Comparison of ENCODE assay signal across 8 cellular contexts in the genomic region with DNA sequence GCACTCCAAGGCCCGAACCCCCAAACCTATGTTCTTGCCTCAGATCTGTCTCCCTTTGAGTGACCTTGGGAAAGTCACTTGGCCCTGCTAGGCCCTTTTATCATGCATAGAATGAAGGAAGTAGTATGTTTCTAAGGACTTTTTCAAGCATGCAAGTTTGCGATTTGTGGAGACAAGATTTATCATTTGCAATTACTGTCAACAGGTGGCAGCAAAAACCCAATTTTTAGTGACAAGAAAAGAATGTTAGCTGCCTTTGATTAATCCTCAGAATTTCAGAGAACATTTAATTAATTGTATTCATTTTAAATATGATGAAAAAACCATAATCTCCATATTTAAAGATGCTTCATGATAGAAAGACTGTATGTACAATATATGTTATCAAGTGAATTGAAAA. TPM values are rescaled to one million over a fixed set of nuclear protein-coding genes. Genes with fewer than 3 reads are reported as not detected.
A peak's percentile ranks its signal among the peaks of the same experiment; 100 is the strongest.
DNase-seq lines count a peak whose midpoint lies in the region; ATAC-seq, FAIRE-seq and TF ChIP-seq lines count a peak whose summit lies in the region.

No MANE protein-coding gene starts in this region.

- peaks cover 6% of the 10 kb centered on the region for H3K4me1 Mint-ChIP-seq in activated T-helper 2 cell treated with anti-CD3 and anti-CD28 coated beads, Interferon-gamma antibody, Interleukin-2, Interleukin-4, amounts not matched to agents 10 μg/mL and 5 μg/mL and 100 μg/mL, durations not matched to agents 14 hours and 24 hours and 36 hours (ENCODE audit: low read depth)
- H3K4me1 Mint-ChIP-seq in activated T-cell treated with anti-CD3 and anti-CD28 coated beads, Interleukin-2, amount 50 U/mL, for 4 hours (ENCODE audit: low read depth), result no peaks in the 10 kb centered on the region

- H3K27me3 ChIP-seq in A673 (replicated peaks; ENCODE audit: insufficient read depth, low read depth, low read length, poor library complexity) (no peaks in the 10 kb centered on the region), keratinocyte (ENCODE audit: control insufficient read depth, extremely low read depth, insufficient read depth, low read length) (no peaks in the 10 kb centered on the region)

- peaks cover 13% of the 10 kb centered on the region for H3K4me1 ChIP-seq in A673 (ENCODE audit: insufficient read depth, low read length, poor library complexity, severe bottlenecking)
- H3K4me1 ChIP-seq in keratinocyte (ENCODE audit: control insufficient read depth, extremely low read depth, insufficient read depth, low read length), result peaks cover 25% of the 10 kb centered on the region

- H3K27ac Mint-ChIP-seq in activated T-helper 2 cell treated with anti-CD3 and anti-CD28 coated beads, Interferon-gamma antibody, Interleukin-2, Interleukin-4, amounts not matched to agents 10 μg/mL and 5 μg/mL and 100 μg/mL, durations not matched to agents 14 hours and 24 hours and 36 hours, result no peak overlapping the region

- intact Hi-C loops in A673 (cut with micrococcal nuclease; ENCODE audit: unreplicated experiment), result loop anchor here (5.0 to 10.0 kb wide), 3 partner anchors 301 to 874 kb away; no protein-coding TSS in a partner anchor
- intact Hi-C loops in activated T-helper 2 cell treated with anti-CD3 and anti-CD28 coated beads, Interferon-gamma antibody, Interleukin-2, Interleukin-4, amounts not matched to agents 10 μg/mL and 5 μg/mL and 100 μg/mL, durations not matched to agents 14 hours and 24 hours and 36 hours (cut with micrococcal nuclease), result loop anchor here (1.0 to 10.0 kb wide), 7 partner anchors 51 to 870 kb away; partner anchors contain the start of gene PRDM1

- H4K20me1 ChIP-seq in keratinocyte (ENCODE audit: control insufficient read depth, extremely low read depth, insufficient read depth, low read length), result no peaks in the 10 kb centered on the region

- no peaks in the 10 kb centered on the region for H3K36me3 ChIP-seq in A673 (ENCODE audit: insufficient read depth, low read length, poor library complexity, severe bottlenecking)
- H3K36me3 ChIP-seq in keratinocyte (ENCODE audit: control insufficient read depth in 2 of 2, extremely low read depth in 1 of 2, insufficient read depth in 2 of 2, low read length in 2 of 2), result no peaks in the 10 kb centered on the region

- H3K9me3 Mint-ChIP-seq in activated T-helper 2 cell treated with anti-CD3 and anti-CD28 coated beads, Interferon-gamma antibody, Interleukin-2, Interleukin-4, amounts not matched to agents 10 μg/mL and 5 μg/mL and 100 μg/mL, durations not matched to agents 14 hours and 24 hours and 36 hours, result no peaks in the 10 kb centered on the region
- no peaks in the 10 kb centered on the region for H3K9me3 Mint-ChIP-seq in activated T-cell treated with anti-CD3 and anti-CD28 coated beads, Interleukin-2, amount 50 U/mL, for 4 hours

- POLR2A ChIA-PET in A673 (lab: Charles Lee; ENCODE audit: low non-redundant PET), result no interaction called here

- H3K79me2 ChIP-seq in keratinocyte (ENCODE audit: control insufficient read depth, insufficient read depth, low read length), result no peaks in the 10 kb centered on the region

- TF ChIP-seq CTCF in A673 (conservative IDR thresholded peaks at IDR 0.05; ENCODE audit: low read depth, low read length), result peak; percentile 71
- peak in 2 of 3 experiments; percentile 13 to 42 for TF ChIP-seq CTCF in keratinocyte (optimal IDR thresholded peaks at IDR 0.05 in 1 of 3, IDR thresholded peaks at IDR 0.05 in 1 of 3, conservative IDR thresholded peaks at IDR 0.05 in 1 of 3; ENCODE audit: extremely low read depth in 1 of 3, insufficient read depth in 2 of 3, low read length in 3 of 3)

- H3K9me3 ChIP-seq in A673 (ENCODE audit: low read depth, low read length, poor library complexity, severe bottlenecking) (no peaks in the 10 kb centered on the region), keratinocyte (ENCODE audit: control insufficient read depth, low read depth, low read length) (no peaks in the 10 kb centered on the region)

- H3K27me3 Mint-ChIP-seq in activated T-helper 2 cell treated with anti-CD3 and anti-CD28 coated beads, Interferon-gamma antibody, Interleukin-2, Interleukin-4, amounts not matched to agents 10 μg/mL and 5 μg/mL and 100 μg/mL, durations not matched to agents 14 hours and 24 hours and 36 hours (ENCODE audit: low read depth), result peaks cover 26% of the 10 kb centered on the region
- peaks cover 4% of the 10 kb centered on the region for H3K27me3 Mint-ChIP-seq in activated T-cell treated with anti-CD3 and anti-CD28 coated beads, Interleukin-2, amount 50 U/mL, for 4 hours (ENCODE audit: low read depth)

- CTCF ChIA-PET in A673 (lab: Charles Lee), result interaction anchor here (0.5 to 0.7 kb wide), 4 partner anchors 348 to 1322 kb away, joined by 3 to 5 read pairs (median 4); no protein-coding TSS in a partner anchor

- H3K4me2 ChIP-seq in keratinocyte (ENCODE audit: control insufficient read depth, extremely low read depth, insufficient read depth, low read depth, low read length), result no peak overlapping the region

- BruUV-seq in A673 (replicated peaks; lab: Mats Ljungman, UMichigan), result no TSS peak

- ATAC-seq in activated T-cell treated with anti-CD3 and anti-CD28 coated beads, Interleukin-2, amount 50 U/mL, for 4 hours, result no peak

- dilution Hi-C loops in keratinocyte (cut with MboI; ENCODE audit: extremely low pct_ligation_motif_present, low sequenced_read_pairs), result no loop called here

- DNase-seq in A673 (ENCODE audit: low spot score) (peak; percentile 60), ELR (ENCODE audit: low read depth) (peak; percentile 78), NCI-H1694 (lab: John Stamatoyannopoulos, UW) (peak; percentile 24), amniotic epithelial cell (ENCODE audit: low read depth) (peak; percentile 47), keratinocyte (ENCODE audit: low read depth, low spot score) (no peak)
- no peak for DNase-seq in activated T-helper 2 cell treated with anti-CD3 and anti-CD28 coated beads, Interferon-gamma antibody, Interleukin-2, Interleukin-4, amounts not matched to agents 10 μg/mL and 5 μg/mL and 100 μg/mL, durations not matched to agents 14 hours and 24 hours and 36 hours (ENCODE audit: low spot score)
- DNase-seq in activated T-cell treated with anti-CD3 and anti-CD28 coated beads, Interleukin-2, amount 50 U/mL, for 4 hours, result no peak
- DNase-seq in activated CD8-positive, alpha-beta memory T cell treated with anti-CD3 and anti-CD28 coated beads, Interleukin-2, amount 50 U/mL, for 48 hours, result no peak

- H3K9me1 ChIP-seq in keratinocyte (ENCODE audit: control insufficient read depth, extremely low read depth, insufficient read depth, low read length), result no peaks in the 10 kb centered on the region

- H3K4me3 Mint-ChIP-seq in activated T-helper 2 cell treated with anti-CD3 and anti-CD28 coated beads, Interferon-gamma antibody, Interleukin-2, Interleukin-4, amounts not matched to agents 10 μg/mL and 5 μg/mL and 100 μg/mL, durations not matched to agents 14 hours and 24 hours and 36 hours (ENCODE audit: low read depth), result no peak overlapping the region
- H3K4me3 Mint-ChIP-seq in activated T-cell treated with anti-CD3 and anti-CD28 coated beads, Interleukin-2, amount 50 U/mL, for 4 hours, result no peak overlapping the region

- no peak overlapping the region for H2AFZ ChIP-seq in keratinocyte (ENCODE audit: control insufficient read depth, low read length)

- H3K27ac ChIP-seq in A673 (ENCODE audit: low read depth, low read length, poor library complexity, severe bottlenecking), result no peak overlapping the region
- H3K27ac ChIP-seq in keratinocyte (ENCODE audit: control insufficient read depth, insufficient read depth, low read length), result no peak overlapping the region

- FAIRE-seq in keratinocyte (lab: Jason Lieb, UNC), result peak; percentile 82

- H3K9ac ChIP-seq in keratinocyte (ENCODE audit: control insufficient read depth, extremely low read depth, insufficient read depth, low read length), result no peak overlapping the region

- H3K4me3 ChIP-seq in A673 (ENCODE audit: low read depth, low read length, poor library complexity, severe bottlenecking) (no peak overlapping the region), keratinocyte (ENCODE audit: control insufficient read depth in 2 of 3, extremely low read depth in 1 of 3, insufficient read depth in 2 of 3, low read depth in 1 of 3, low read length in 3 of 3) (no peak overlapping the region)

- no peaks in the 10 kb centered on the region for H3K36me3 Mint-ChIP-seq in activated T-helper 2 cell treated with anti-CD3 and anti-CD28 coated beads, Interferon-gamma antibody, Interleukin-2, Interleukin-4, amounts not matched to agents 10 μg/mL and 5 μg/mL and 100 μg/mL, durations not matched to agents 14 hours and 24 hours and 36 hours (ENCODE audit: low read depth)
- no peaks in the 10 kb centered on the region for H3K36me3 Mint-ChIP-seq in activated T-cell treated with anti-CD3 and anti-CD28 coated beads, Interleukin-2, amount 50 U/mL, for 4 hours (ENCODE audit: insufficient read depth)

RNA-seq across cellular contexts. Expression of gene PREP, which starts 28.3 kb away (rescaled TPM):
- total RNA-seq in A673 (2021), result 34.1 and 35.5 TPM in 2 replicates
- 34.5 to 75.6 TPM (median 48.3 TPM) in 3 replicates for polyA plus RNA-seq in keratinocyte
- polyA plus RNA-seq in keratinocyte (2011; ENCODE audit: low read depth), result 21.3 TPM
- 40.7 and 53.0 TPM in 2 replicates for polyA plus RNA-seq in keratinocyte (2011; cell fraction: cytosol; rRNA removed)
- polyA plus RNA-seq in keratinocyte (2011; cell fraction: nucleus; rRNA removed), result 68.8 and 78.5 TPM in 2 replicates
- 48.0 and 64.3 TPM in 2 replicates for polyA plus RNA-seq in keratinocyte (2012; ENCODE audit: low replicate concordance)
- polyA minus RNA-seq in keratinocyte, result 40.6 to 78.5 TPM (median 44.3 TPM) in 3 replicates
- 25.9 TPM for polyA minus RNA-seq in keratinocyte (2011; cell fraction: cytosol; rRNA and poly(A)+ RNA removed)
- 37.9 and 87.7 TPM in 2 replicates for polyA minus RNA-seq in keratinocyte (2011; cell fraction: nucleus; rRNA and poly(A)+ RNA removed)
- total RNA-seq in activated T-helper 2 cell treated with anti-CD3 and anti-CD28 coated beads, Interferon-gamma antibody, Interleukin-2, Interleukin-4, amounts not matched to agents 10 μg/mL and 5 μg/mL and 100 μg/mL, durations not matched to agents 14 hours and 24 hours and 36 hours, result 52.7 and 52.9 TPM in 2 replicates
- 10 to 100 TPM; 46.7 to 48.9 (median 47.5) TPM for total RNA-seq in activated T-cell treated with anti-CD3 and anti-CD28 coated beads, Interleukin-2, amount 50 U/mL, for 4 hours

Comparison
In these comparisons a context has a peak if more than half of its experiments do, and no peak if none do; other contexts are left out.
1. DNase-seq: peak in A673 (single experiment), ELR (single experiment), NCI-H1694 (single experiment) and amniotic epithelial cell (single experiment); none in keratinocyte (single experiment), activated T-helper 2 cell treated with anti-CD3 and anti-CD28 coated beads, Interferon-gamma antibody, Interleukin-2, Interleukin-4, amounts not matched to agents 10 μg/mL and 5 μg/mL and 100 μg/mL, durations not matched to agents 14 hours and 24 hours and 36 hours (single experiment), activated T-cell treated with anti-CD3 and anti-CD28 coated beads, Interleukin-2, amount 50 U/mL, for 4 hours (single experiment) and activated CD8-positive, alpha-beta memory T cell treated with anti-CD3 and anti-CD28 coated beads, Interleukin-2, amount 50 U/mL, for 48 hours (single experiment).